ENCODE assay signal across 14 cellular contexts in genomic region chr14:28059254-28059653, GRCh38.
DNase-seq lines count a peak whose midpoint lies in the region; ATAC-seq, FAIRE-seq and TF ChIP-seq lines count a peak whose summit lies in the region.
"Had no signal": no experiment of that assay in that cellular context is flagged by ENCODE, and none has a peak within 500 bp of the region (broad histone marks: within the 10 kb centered on the region; RNA-seq: fewer than 3 reads in every experiment).

No MANE protein-coding gene starts in this region.

- no peak overlapping the region for H3K4ac ChIP-seq in H1 (replicated peaks; ENCODE audit: insufficient read length, low read depth, low read length)

- H3K27me3 Mint-ChIP-seq in GM23338 (ENCODE audit: insufficient read depth, low read depth, poor library complexity): no peaks in the 10 kb centered on the region
- H3K27me3 Mint-ChIP-seq: B cell; CD4-positive, alpha-beta T cell had no signal

- no peak overlapping the region for H3K27ac Mint-ChIP-seq in GM23338
- H3K27ac Mint-ChIP-seq: B cell; CD4-positive, alpha-beta T cell had no signal

- no peak overlapping the region for H2AK5ac ChIP-seq in H1 (ENCODE audit: low read depth, low read length)

- ATAC-seq in GM23338 (peak; percentile 67), GM18519 (IDR thresholded peaks at IDR 0.05; ENCODE audit: low FRiP score, unreplicated experiment) (no peak), HG02981 (IDR thresholded peaks at IDR 0.05; ENCODE audit: unreplicated experiment) (no peak), gastroesophageal sphincter (no peak)

- DNase-seq in GM23338 (ENCODE audit: low spot score): peak; percentile 30
- DNase-seq in NCI-H1436 treated with DMSO at 0.1 percent for 48 hours (lab: John Stamatoyannopoulos, UW): peak; percentile 21
- DNase-seq in NCI-H510A treated with DMSO at 0.1 percent for 48 hours (lab: John Stamatoyannopoulos, UW): peak; percentile 64
- no peak for DNase-seq in H1 (ENCODE audit: low read depth in 1 of 2, low spot score in 2 of 2)
- DNase-seq: C1 segment of cervical spinal cord; Calu3; CD4-positive, alpha-beta T cell; DMS 273 treated with DMSO at 0.1 percent for 48 hours; H7 had no signal

- no peak overlapping the region for H2BK15ac ChIP-seq in H1 (ENCODE audit: low read length)

- H3K9me3 Mint-ChIP-seq in GM23338: no peaks in the 10 kb centered on the region

- H2BK20ac ChIP-seq in H1 (ENCODE audit: low read length): no peak overlapping the region

- TF ChIP-seq CTCF in GM23338 (conservative IDR thresholded peaks at IDR 0.05; ENCODE audit: low read depth in 2 of 2) (no peak), H1 (IDR thresholded peaks at IDR 0.05; ENCODE audit: control extremely low read depth in 1 of 3, insufficient read depth in 1 of 3, low read depth in 1 of 3, low read length in 3 of 3) (no peak), gastroesophageal sphincter (IDR thresholded peaks at IDR 0.05) (no peak)

- H3K27ac ChIP-seq in GM23338 (ENCODE audit: low read depth): no peak overlapping the region
- H3K27ac ChIP-seq in H1 (ENCODE audit: low read depth, low read length): no peak overlapping the region
- no peak overlapping the region for H3K27ac ChIP-seq in gastroesophageal sphincter

- no peak overlapping the region for H2BK5ac ChIP-seq in H1 (ENCODE audit: low read depth, low read length)

- no peak for FAIRE-seq in H1 (lab: Jason Lieb, UNC)
- FAIRE-seq: A204.1 had no signal

- H3K4me3 Mint-ChIP-seq in GM23338: no peak overlapping the region
- H3K4me3 Mint-ChIP-seq: B cell; CD4-positive, alpha-beta T cell had no signal

- no peak overlapping the region for H2BK12ac ChIP-seq in H1 (ENCODE audit: low read depth, low read length)

- no peak overlapping the region for H3K23ac ChIP-seq in H1 (ENCODE audit: insufficient read length)

- TF ChIP-seq POLR2A in H1 (IDR thresholded peaks at IDR 0.05; ENCODE audit: control extremely low read depth in 1 of 2, low read depth in 2 of 2, low read length in 2 of 2) (no peak), gastroesophageal sphincter (IDR thresholded peaks at IDR 0.05) (no peak)

- H4K91ac ChIP-seq in H1 (replicated peaks; ENCODE audit: insufficient read length, low read length): no peak overlapping the region

- no peak overlapping the region for H2BK120ac ChIP-seq in H1 (replicated peaks; ENCODE audit: low read depth, low read length)

- H3K4me1 Mint-ChIP-seq in GM23338: peaks cover 5% of the 10 kb centered on the region; the same call in 2 of the 3 replicates
- H3K4me1 Mint-ChIP-seq: B cell had no signal

- H3K27me3 ChIP-seq in GM23338 (ENCODE audit: insufficient read depth) (no peaks in the 10 kb centered on the region), H1 (replicated peaks in 1 of 4; ENCODE audit: control insufficient read depth in 3 of 4, extremely low read depth in 1 of 4, insufficient read depth in 3 of 4, low read length in 3 of 4) (no peaks in the 10 kb centered on the region), gastroesophageal sphincter (no peaks in the 10 kb centered on the region)

- no peak overlapping the region for H4K5ac ChIP-seq in H1 (ENCODE audit: insufficient read length, low read depth, low read length)

- no peak overlapping the region for H3K9ac ChIP-seq in H1 (replicated peaks in 1 of 4; ENCODE audit: extremely low read depth in 1 of 4, low read depth in 3 of 4, low read length in 3 of 4)

- H3F3A ChIP-seq in GM23338 (replicated peaks; ENCODE audit: low read depth): no peaks in the 10 kb centered on the region

- H3K79me1 ChIP-seq in H1 (ENCODE audit: low read depth, low read length): no peaks in the 10 kb centered on the region

- TF ChIP-seq EP300 in H1 (IDR thresholded peaks at IDR 0.05; ENCODE audit: borderline replicate concordance in 1 of 2, low read depth in 2 of 2, low read length in 2 of 2): no peak
- no peak for TF ChIP-seq EP300 in gastroesophageal sphincter (IDR thresholded peaks at IDR 0.05)

- H3K4me1 ChIP-seq in GM23338 (ENCODE audit: insufficient read depth) (no peaks in the 10 kb centered on the region), H1 (replicated peaks in 1 of 4; ENCODE audit: control insufficient read depth in 3 of 4, insufficient read depth in 4 of 4, low read length in 3 of 4) (no peaks in the 10 kb centered on the region), gastroesophageal sphincter (no peaks in the 10 kb centered on the region)

- H3K9me3 ChIP-seq in H1 (ENCODE audit: insufficient read depth in 2 of 2, low read depth in 1 of 2, low read length in 1 of 2): no peaks in the 10 kb centered on the region
- no peaks in the 10 kb centered on the region for H3K9me3 ChIP-seq in gastroesophageal sphincter

- POLR2A ChIA-PET in H1 (lab: Charles Lee; ENCODE audit: partially characterized antibody): no interaction called here

- H3K36me3 ChIP-seq in GM23338 (ENCODE audit: insufficient read depth): no peaks in the 10 kb centered on the region
- H3K36me3 ChIP-seq in H1 (ENCODE audit: control insufficient read depth in 2 of 4, insufficient read depth in 4 of 4, low read length in 3 of 4): no peaks in the 10 kb centered on the region
- H3K36me3 ChIP-seq in gastroesophageal sphincter: no peaks in the 10 kb centered on the region

- no peaks in the 10 kb centered on the region for H3K23me2 ChIP-seq in H1 (ENCODE audit: low read depth, low read length)

- no peak overlapping the region for H3K56ac ChIP-seq in H1 (replicated peaks; ENCODE audit: insufficient read length, low read depth, low read length)

- 100% methylated on average over 1 of the region's 1 CpG for WGBS in H1 (ENCODE audit: extremely low coverage in 1 of 2, insufficient coverage in 1 of 2, insufficient read length in 1 of 2, insufficient replicate concordance in 2 of 2, low coverage in 1 of 2, low lambda C conversion rate in 2 of 2, missing lambda C conversion rate in 1 of 2), 2 experiments
- WGBS in gastroesophageal sphincter (ENCODE audit: low coverage in 1 of 2), 2 donors: 65 to 89% methylated on average over 1 of the region's 1 CpG

- H3K4me2 ChIP-seq in GM23338: no peak overlapping the region
- no peak overlapping the region for H3K4me2 ChIP-seq in H1 (ENCODE audit: insufficient read depth in 1 of 2, low read depth in 2 of 2, low read length in 2 of 2)

- CTCF ChIA-PET in H1 (lab: Charles Lee; ENCODE audit: partially characterized antibody): no interaction called here

- H3K36me3 Mint-ChIP-seq in GM23338 (ENCODE audit: low read depth): no peaks in the 10 kb centered on the region

- H3K9me2 ChIP-seq in GM23338 (ENCODE audit: insufficient read depth): no peaks in the 10 kb centered on the region

- H2AFZ ChIP-seq in GM23338 (no peak overlapping the region), H1 (ENCODE audit: low read length) (no peak overlapping the region)

- no peak overlapping the region for H4K8ac ChIP-seq in H1 (ENCODE audit: extremely low read depth, insufficient read depth, low read length)

- H4K20me1 ChIP-seq in GM23338 (replicated peaks; ENCODE audit: insufficient read depth): no peaks in the 10 kb centered on the region
- no peaks in the 10 kb centered on the region for H4K20me1 ChIP-seq in H1 (replicated peaks in 1 of 2; ENCODE audit: control insufficient read depth in 1 of 2, insufficient read depth in 2 of 2, low read length in 2 of 2)

- no peak overlapping the region for H3K18ac ChIP-seq in H1 (ENCODE audit: extremely low read depth, low read length)

- TF ChIP-seq RAD21 in H1 (IDR thresholded peaks at IDR 0.05 in 1 of 2, conservative IDR thresholded peaks at IDR 0.05 in 1 of 2; ENCODE audit: low read depth in 2 of 2, low read length in 2 of 2): no peak

- H3K14ac ChIP-seq in H1 (ENCODE audit: insufficient read length): no peak overlapping the region

- H3K79me2 ChIP-seq in GM23338 (replicated peaks; ENCODE audit: insufficient read depth) (no peaks in the 10 kb centered on the region), H1 (ENCODE audit: control insufficient read depth in 1 of 2, insufficient read depth in 2 of 2, low read length in 2 of 2) (no peaks in the 10 kb centered on the region)

- no peak overlapping the region for H3K4me3 ChIP-seq in GM23338
- no peak overlapping the region for H3K4me3 ChIP-seq in H1 (ENCODE audit: extremely low read depth in 1 of 4, insufficient read depth in 2 of 4, low read depth in 3 of 4, low read length in 4 of 4)
- H3K4me3 ChIP-seq in gastroesophageal sphincter: no peak overlapping the region

TF ChIP-seq in GM23338, 12 proteins besides CTCF, POLR2A, EP300 and RAD21 (continues in another document):
- TF ChIP-seq JUNB (IDR thresholded peaks at IDR 0.05; ENCODE audit: unreplicated experiment) (no peak), ZNF114 (CRISPR knock-in tag; IDR thresholded peaks at IDR 0.05) (no peak), EZH2phosphoT487 (IDR thresholded peaks at IDR 0.05; ENCODE audit: unreplicated experiment) (no peak)

TF ChIP-seq in H1, 55 proteins besides CTCF, POLR2A, EP300 and RAD21:
- TF ChIP-seq SIX5 (IDR thresholded peaks at IDR 0.05; ENCODE audit: low read depth, low read length) (0 out of 2 replicates have a peak, but pooled peaks have one; percentile 3), SIN3A (conservative IDR thresholded peaks at IDR 0.05 in 1 of 2, IDR thresholded peaks at IDR 0.05 in 1 of 2; ENCODE audit: low read depth in 1 of 2, low read length in 2 of 2) (no peak)

Comparison
In these comparisons a context has a peak if more than half of its experiments do, and no peak if none do; other contexts are left out.
1. DNase-seq: peak in GM23338 (single experiment), NCI-H1436 treated with DMSO at 0.1 percent for 48 hours (single experiment) and NCI-H510A treated with DMSO at 0.1 percent for 48 hours (single experiment); none in H1 (0 of 2).